Comparison of ENCODE assay signal across 19 cellular contexts in genomic region chr6:158517038-158517437, GRCh38.
"Had no signal": no experiment of that assay in that cellular context is flagged by ENCODE, and none has a peak within 500 bp of the region (broad histone marks: within the 10 kb centered on the region; RNA-seq: fewer than 3 reads in every experiment).

No MANE protein-coding gene starts in this region.

- H3K27me3 ChIP-seq: neural progenitor cell, ovary, vagina had no signal

- H3K4me2 ChIP-seq: neural progenitor cell had no signal

- H3K9me3 ChIP-seq: heart left ventricle, mucosa of descending colon, ovary, upper lobe of right lung, vagina had no signal

- H2AFZ ChIP-seq: neural progenitor cell had no signal

- H3K27ac Mint-ChIP-seq: progenitor cell of endocrine pancreas had no signal

- H3K36me3 Mint-ChIP-seq: naive thymus-derived CD8-positive, alpha-beta T cell had no signal

- H3K4me3 ChIP-seq: coronary artery, heart left ventricle, mucosa of descending colon, neural progenitor cell, ovary, upper lobe of right lung, vagina had no signal

- DNase-seq: effector CD4-positive, alpha-beta T cell; heart left ventricle; hippocampal formation; mammary epithelial cell; mucosa of descending colon; naive thymus-derived CD8-positive, alpha-beta T cell; ovary; right cardiac atrium; small intestine; stimulated activated CD4-positive, alpha-beta T cell treated with anti-CD3 and anti-CD28 coated beads, Interleukin-2, amount 100 ng/mL, for 48 hours; stimulated activated naive CD4-positive, alpha-beta T cell treated with Interleukin-2 at 50 U/mL for 16 hours; upper lobe of right lung had no signal

- ATAC-seq: heart left ventricle, left lobe of liver, mucosa of descending colon, right cardiac atrium, upper lobe of right lung had no signal

- FAIRE-seq: frontal cortex, islet of Langerhans, small intestine had no signal

- H3K9me3 Mint-ChIP-seq: naive thymus-derived CD8-positive, alpha-beta T cell; neural progenitor cell had no signal

- H3K36me3 ChIP-seq: heart left ventricle, neural progenitor cell, ovary, upper lobe of right lung, vagina had no signal

- H3K9ac ChIP-seq: neural progenitor cell had no signal

- H3K27ac ChIP-seq: coronary artery, heart left ventricle, neural progenitor cell, ovary, upper lobe of right lung, vagina had no signal
